1 cellular context compared by ENCODE assay signal in the genomic region with DNA sequence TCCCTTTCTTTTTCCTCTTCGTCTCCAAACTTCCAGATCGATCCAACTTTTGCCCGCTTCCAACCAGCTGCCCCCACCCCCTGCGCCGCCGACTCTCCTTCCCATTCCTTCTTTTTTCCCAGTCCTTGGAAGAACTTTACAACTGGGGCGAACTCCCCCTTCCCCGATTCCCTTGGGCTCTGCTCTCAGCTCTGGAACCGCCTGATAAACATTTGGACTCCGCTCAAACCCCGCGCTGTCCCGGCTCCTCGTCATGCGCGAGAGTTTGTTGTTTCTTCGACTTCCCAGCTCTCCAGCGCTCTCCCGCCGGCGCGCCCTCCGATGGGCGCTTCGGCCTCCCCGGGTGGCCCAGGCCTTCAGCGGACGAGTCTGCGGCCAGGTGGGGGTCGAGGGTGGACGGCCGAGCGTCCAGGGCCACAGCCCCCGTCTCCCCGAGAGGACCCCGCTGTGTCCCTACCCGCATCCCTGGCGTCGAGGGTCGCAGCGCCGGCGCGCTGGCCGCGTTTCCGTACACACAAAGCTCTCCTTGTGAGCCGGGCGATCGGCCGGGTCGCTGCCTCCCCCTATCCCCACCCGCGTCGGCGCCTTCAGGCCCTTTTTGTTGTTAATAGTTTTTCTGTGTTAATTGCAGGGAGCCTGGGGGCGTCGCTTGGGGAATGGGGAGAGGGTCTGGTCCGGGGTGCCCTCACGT.
TF ChIP-seq lines count a peak whose summit lies in the region.

No MANE protein-coding gene starts in this region.

TF ChIP-seq in K562, 482 proteins besides CTCF, POLR2A, EP300 and RAD21:
- TF ChIP-seq CSDE1 (IDR thresholded peaks at IDR 0.05) (no peak), TRIM28 (IDR thresholded peaks at IDR 0.05) (no peak), CEBPG (CRISPR knock-in tag; IDR thresholded peaks at IDR 0.05) (no peak), CEBPG (tag; conservative IDR thresholded peaks at IDR 0.05 in 1 of 2, IDR thresholded peaks at IDR 0.05 in 1 of 2) (no peak), POLR2G (IDR thresholded peaks at IDR 0.05; ENCODE audit: low read depth, low read length) (peak; percentile 69), RBM22 (IDR thresholded peaks at IDR 0.05; ENCODE audit: low read depth, low read length, poor library complexity, severe bottlenecking) (peak; percentile 32), MIER1 (IDR thresholded peaks at IDR 0.05; ENCODE audit: low read depth) (no peak), CAMTA2 (CRISPR knock-in tag; conservative IDR thresholded peaks at IDR 0.05) (no peak), RBFOX2 (IDR thresholded peaks at IDR 0.05; ENCODE audit: low read depth, low read length) (peak; percentile 34; the same call in 1 of the 2 replicates)
- TF ChIP-seq, protein P1, sequence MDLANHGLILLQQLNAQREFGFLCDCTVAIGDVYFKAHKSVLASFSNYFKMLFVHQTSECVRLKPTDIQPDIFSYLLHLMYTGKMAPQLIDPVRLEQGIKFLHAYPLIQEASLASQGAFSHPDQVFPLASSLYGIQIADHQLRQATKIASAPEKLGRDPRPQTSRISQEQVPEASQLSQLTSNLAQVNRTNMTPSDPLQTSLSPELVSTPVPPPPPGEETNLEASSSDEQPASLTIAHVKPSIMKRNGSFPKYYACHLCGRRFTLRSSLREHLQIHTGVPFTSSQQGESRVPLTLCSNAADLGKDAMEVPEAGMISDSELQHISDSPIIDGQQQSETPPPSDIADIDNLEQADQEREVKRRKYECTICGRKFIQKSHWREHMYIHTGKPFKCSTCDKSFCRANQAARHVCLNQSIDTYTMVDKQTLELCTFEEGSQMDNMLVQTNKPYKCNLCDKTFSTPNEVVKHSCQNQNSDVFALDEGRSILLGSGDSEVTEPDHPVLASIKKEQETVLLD (IDR thresholded peaks at IDR 0.05), result no peak
- TF ChIP-seq, protein P2, sequence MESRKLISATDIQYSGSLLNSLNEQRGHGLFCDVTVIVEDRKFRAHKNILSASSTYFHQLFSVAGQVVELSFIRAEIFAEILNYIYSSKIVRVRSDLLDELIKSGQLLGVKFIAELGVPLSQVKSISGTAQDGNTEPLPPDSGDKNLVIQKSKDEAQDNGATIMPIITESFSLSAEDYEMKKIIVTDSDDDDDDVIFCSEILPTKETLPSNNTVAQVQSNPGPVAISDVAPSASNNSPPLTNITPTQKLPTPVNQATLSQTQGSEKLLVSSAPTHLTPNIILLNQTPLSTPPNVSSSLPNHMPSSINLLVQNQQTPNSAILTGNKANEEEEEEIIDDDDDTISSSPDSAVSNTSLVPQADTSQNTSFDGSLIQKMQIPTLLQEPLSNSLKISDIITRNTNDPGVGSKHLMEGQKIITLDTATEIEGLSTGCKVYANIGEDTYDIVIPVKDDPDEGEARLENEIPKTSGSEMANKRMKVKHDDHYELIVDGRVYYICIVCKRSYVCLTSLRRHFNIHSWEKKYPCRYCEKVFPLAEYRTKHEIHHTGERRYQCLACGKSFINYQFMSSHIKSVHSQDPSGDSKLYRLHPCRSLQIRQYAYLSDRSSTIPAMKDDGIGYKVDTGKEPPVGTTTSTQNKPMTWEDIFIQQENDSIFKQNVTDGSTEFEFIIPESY (CRISPR knock-in tag; IDR thresholded peaks at IDR 0.05), result peak; percentile 92
